12 cellular contexts compared by ENCODE assay signal in the genomic region with DNA sequence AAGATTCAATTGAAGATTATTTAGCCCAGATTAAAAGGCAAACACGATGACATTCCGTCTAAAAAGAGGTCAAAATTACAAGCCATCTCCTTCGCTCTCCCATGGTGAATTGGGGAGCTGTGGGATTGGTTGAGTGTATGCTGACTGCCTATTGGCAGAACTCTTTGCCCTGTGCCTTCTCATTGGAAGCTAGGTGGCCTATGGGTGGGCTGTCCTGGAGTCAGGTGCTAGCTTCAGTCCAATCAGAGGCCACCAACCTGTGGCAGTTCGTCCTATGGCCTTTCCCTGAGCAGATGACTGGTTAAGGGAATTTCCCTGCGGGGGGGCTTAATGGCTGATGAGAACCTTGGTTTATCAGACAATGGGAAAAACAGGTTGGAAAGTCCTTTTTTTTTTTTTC. TPM values are rescaled to one million over a fixed set of nuclear protein-coding genes. Genes with fewer than 3 reads are reported as not detected.
DNase-seq lines count a peak whose midpoint lies in the region; ATAC-seq and TF ChIP-seq lines count a peak whose summit lies in the region.
"Had no signal": no experiment of that assay in that cellular context is flagged by ENCODE, and none has a peak within 500 bp of the region (broad histone marks: within the 10 kb centered on the region; RNA-seq: fewer than 3 reads in every experiment).

No MANE protein-coding gene starts in this region.

- no peak for TF ChIP-seq CTCF in HCT116 (IDR thresholded peaks at IDR 0.05 in 2 of 3, conservative IDR thresholded peaks at IDR 0.05 in 1 of 3; ENCODE audit: borderline replicate concordance in 1 of 3, insufficient read depth in 1 of 3, low read depth in 2 of 3, low read length in 2 of 3)

- no peaks in the 10 kb centered on the region for H3K27me3 Mint-ChIP-seq in activated CD4-positive, alpha-beta memory T cell treated with anti-CD3 and anti-CD28 coated beads for 36 hours
- peaks cover 15% of the 10 kb centered on the region for H3K27me3 Mint-ChIP-seq in activated CD4-positive, alpha-beta memory T cell treated with anti-CD3 and anti-CD28 coated beads, Interleukin-2, amount 10 ng/mL, durations not matched to agents 7 days and 5 days

- H2AFZ ChIP-seq in HCT116 (ENCODE audit: low read depth, low read length, poor library complexity, severe bottlenecking) = peak overlapping the region; percentile 38

- ATAC-seq in HCT116 (0 out of 2 replicates have a peak, but pooled peaks have one; percentile 18), GM21515 (IDR thresholded peaks at IDR 0.05; ENCODE audit: unreplicated experiment) (no peak), GM19395 (IDR thresholded peaks at IDR 0.05; ENCODE audit: unreplicated experiment) (no peak)

- TF ChIP-seq RAD21 in HCT116 (IDR thresholded peaks at IDR 0.05; ENCODE audit: low read depth) = no peak

- no peaks in the 10 kb centered on the region for H3K9me3 Mint-ChIP-seq in activated CD4-positive, alpha-beta memory T cell treated with anti-CD3 and anti-CD28 coated beads for 36 hours
- H3K9me3 Mint-ChIP-seq in activated CD4-positive, alpha-beta memory T cell treated with anti-CD3 and anti-CD28 coated beads, Interleukin-2, amount 10 ng/mL, durations not matched to agents 7 days and 5 days = no peaks in the 10 kb centered on the region

- intact Hi-C loops in activated CD4-positive, alpha-beta memory T cell treated with anti-CD3 and anti-CD28 coated beads for 36 hours (cut with micrococcal nuclease) = no loop called here
- intact Hi-C loops in HCT116 (cut with micrococcal nuclease) = no loop called here

- H3K79me2 ChIP-seq in HCT116 (ENCODE audit: insufficient read depth, low read length) = peaks cover 15% of the 10 kb centered on the region

- no peaks in the 10 kb centered on the region for H3K36me3 ChIP-seq in HCT116 (ENCODE audit: control insufficient read depth in 1 of 2, insufficient read depth in 2 of 2, low read length in 2 of 2)

- H3K4me1 Mint-ChIP-seq in activated CD4-positive, alpha-beta memory T cell treated with anti-CD3 and anti-CD28 coated beads for 36 hours (ENCODE audit: low read depth) = peaks cover 10% of the 10 kb centered on the region
- H3K4me1 Mint-ChIP-seq in activated CD4-positive, alpha-beta memory T cell treated with anti-CD3 and anti-CD28 coated beads, Interleukin-2, amount 10 ng/mL, durations not matched to agents 7 days and 5 days = peaks cover 12% of the 10 kb centered on the region
- H3K4me1 Mint-ChIP-seq: brain had no signal

- BruUV-seq in HCT116 (replicated peaks; lab: Mats Ljungman, UMichigan) = no TSS peak

- H3K4me2 ChIP-seq in HCT116 (ENCODE audit: low read length) = no peak overlapping the region

- no peak overlapping the region for H3K9ac ChIP-seq in HCT116 (ENCODE audit: low read length)

- TF ChIP-seq POLR2A in HCT116 (IDR thresholded peaks at IDR 0.05; ENCODE audit: borderline replicate concordance, extremely low read depth, insufficient read depth, insufficient read length) = no peak

- H3K27ac ChIP-seq in HCT116 (ENCODE audit: low read depth, low read length) = no peak overlapping the region

- no peak overlapping the region for H3K4me3 Mint-ChIP-seq in activated CD4-positive, alpha-beta memory T cell treated with anti-CD3 and anti-CD28 coated beads for 36 hours
- H3K4me3 Mint-ChIP-seq in activated CD4-positive, alpha-beta memory T cell treated with anti-CD3 and anti-CD28 coated beads, Interleukin-2, amount 10 ng/mL, durations not matched to agents 7 days and 5 days = no peak overlapping the region

- H3K4me3 ChIP-seq in HCT116 (replicated peaks in 1 of 2; ENCODE audit: low read depth in 1 of 2, low read length in 2 of 2) = no peak overlapping the region

- H3K27ac Mint-ChIP-seq in activated CD4-positive, alpha-beta memory T cell treated with anti-CD3 and anti-CD28 coated beads for 36 hours = no peak overlapping the region
- H3K27ac Mint-ChIP-seq in activated CD4-positive, alpha-beta memory T cell treated with anti-CD3 and anti-CD28 coated beads, Interleukin-2, amount 10 ng/mL, durations not matched to agents 7 days and 5 days = no peak overlapping the region

- H3K9me2 ChIP-seq in HCT116 (ENCODE audit: insufficient read depth) = no peaks in the 10 kb centered on the region

- RAD21 ChIA-PET in HCT116 (lab: Charles Lee; ENCODE audit: low non-redundant PET in 1 of 2, low total read pairs in 2 of 2, uncharacterized antibody in 2 of 2, unreplicated experiment in 2 of 2) = no interaction called here

- H3K4me1 ChIP-seq in HCT116 (ENCODE audit: control insufficient read depth in 1 of 2, insufficient read depth in 2 of 2, low read length in 2 of 2) = peaks cover 4 to 12% of the 10 kb centered on the region in 2 experiments; a peak in 2 of 4 replicates

- CTCF ChIA-PET in activated CD4-positive, alpha-beta memory T cell treated with anti-CD3 and anti-CD28 coated beads for 36 hours (lab: Charles Lee) = interaction anchor here (0.7 kb wide), 1 partner anchor 227 kb away, joined by 3 read pairs; no protein-coding TSS in a partner anchor
- CTCF ChIA-PET in activated CD4-positive, alpha-beta memory T cell treated with anti-CD3 and anti-CD28 coated beads, Interleukin-2, amount 10 ng/mL, durations not matched to agents 7 days and 5 days (lab: Charles Lee) = no interaction called here
- CTCF ChIA-PET in HCT116 (lab: Charles Lee) = interaction anchor here (0.7 kb wide), 1 partner anchor 126 kb away, joined by 3 read pairs; no protein-coding TSS in a partner anchor

- peak; percentile 21 for DNase-seq in activated CD4-positive, alpha-beta memory T cell treated with anti-CD3 and anti-CD28 coated beads for 36 hours
- DNase-seq in activated CD4-positive, alpha-beta memory T cell treated with anti-CD3 and anti-CD28 coated beads, Interleukin-2, amount 10 ng/mL, durations not matched to agents 7 days and 5 days = no peak
- DNase-seq in HCT116 (ENCODE audit: low read depth, low spot score) (peak; percentile 10), SW480 (ENCODE audit: low spot score) (peak; percentile 19), lung microvascular endothelial cell (ENCODE audit: low read depth in 2 of 2) (peak; percentile 7 to 23), kidney glomerular epithelial cell (lab: John Stamatoyannopoulos, UW) (no peak)
- DNase-seq: activated effector memory CD4-positive, alpha-beta T cell treated with anti-CD3 and anti-CD28 coated beads, Interleukin-2, amount 50 U/mL, for 16 hours; NCI-H2029 treated with DMSO at 0.1 percent for 48 hours; stimulated activated naive CD4-positive, alpha-beta T cell treated with Interleukin-2 at 50 U/mL for 16 hours had no signal

- H3K36me3 Mint-ChIP-seq in activated CD4-positive, alpha-beta memory T cell treated with anti-CD3 and anti-CD28 coated beads for 36 hours = no peaks in the 10 kb centered on the region
- H3K36me3 Mint-ChIP-seq in activated CD4-positive, alpha-beta memory T cell treated with anti-CD3 and anti-CD28 coated beads, Interleukin-2, amount 10 ng/mL, durations not matched to agents 7 days and 5 days (ENCODE audit: low read depth) = peaks cover 4% of the 10 kb centered on the region
- H3K36me3 Mint-ChIP-seq: brain had no signal

- no peaks in the 10 kb centered on the region for H4K20me1 ChIP-seq in HCT116 (ENCODE audit: insufficient read depth)

- no peaks in the 10 kb centered on the region for H3K27me3 ChIP-seq in HCT116 (ENCODE audit: insufficient read depth, low read length)

- POLR2A ChIA-PET in activated CD4-positive, alpha-beta memory T cell treated with anti-CD3 and anti-CD28 coated beads for 36 hours (lab: Charles Lee) = interaction anchor here (0.6 kb wide), 1 partner anchor 526 kb away, joined by 4 read pairs; no protein-coding TSS in a partner anchor
- POLR2A ChIA-PET in activated CD4-positive, alpha-beta memory T cell treated with anti-CD3 and anti-CD28 coated beads, Interleukin-2, amount 10 ng/mL, durations not matched to agents 7 days and 5 days (lab: Charles Lee) = no interaction called here
- POLR2A ChIA-PET in HCT116 (lab: Charles Lee) = no interaction called here

- H3K9me3 ChIP-seq in HCT116 (ENCODE audit: control insufficient read depth in 1 of 2, insufficient read depth in 1 of 2, low read depth in 1 of 2, low read length in 2 of 2) = no peaks in the 10 kb centered on the region

TF ChIP-seq in HCT116, 20 proteins besides CTCF, POLR2A, EP300 and RAD21:
- TF ChIP-seq ZNF274 (IDR thresholded peaks at IDR 0.05; ENCODE audit: low read depth, low read length) (no peak), CEBPB (IDR thresholded peaks at IDR 0.05; ENCODE audit: low read depth) (no peak), YY1 (IDR thresholded peaks at IDR 0.05; ENCODE audit: extremely low read depth, insufficient replicate concordance, low read depth, low read length) (no peak), ZFX (IDR thresholded peaks at IDR 0.05) (no peak), EGR1 (IDR thresholded peaks at IDR 0.05; ENCODE audit: low read depth) (no peak)

RNA-seq across cellular contexts. Expression of a gene that starts 3.2 kb away (rescaled TPM):
- total RNA-seq in activated CD4-positive, alpha-beta memory T cell treated with anti-CD3 and anti-CD28 coated beads for 36 hours = 10 to 100 TPM; 22.7 to 25.3 TPM
- total RNA-seq in activated CD4-positive, alpha-beta memory T cell treated with anti-CD3 and anti-CD28 coated beads, Interleukin-2, amount 10 ng/mL, durations not matched to agents 7 days and 5 days = 10 to 100 TPM; 33.1 to 35.3 TPM
- total RNA-seq in HCT116 (2021; ENCODE audit: unreplicated experiment) = 27.0 TPM
- 20.6 TPM in 2 replicates for polyA plus RNA-seq in HCT116 (2012)
- total RNA-seq in lung microvascular endothelial cell = 16.8 and 28.4 TPM in 2 replicates

RNA-seq across cellular contexts. Expression of a gene that starts 41.7 kb away (rescaled TPM):
- total RNA-seq in activated CD4-positive, alpha-beta memory T cell treated with anti-CD3 and anti-CD28 coated beads for 36 hours = 10 to 100 TPM; 55.5 to 56.8 TPM
- 10 to 100 TPM; 76.5 to 81.0 TPM for total RNA-seq in activated CD4-positive, alpha-beta memory T cell treated with anti-CD3 and anti-CD28 coated beads, Interleukin-2, amount 10 ng/mL, durations not matched to agents 7 days and 5 days
- total RNA-seq in HCT116 (2021; ENCODE audit: unreplicated experiment) (68.6 TPM), lung microvascular endothelial cell (18.1 and 23.0 TPM in 2 replicates)
- polyA plus RNA-seq in HCT116 (2012) = 61.7 and 63.2 TPM in 2 replicates

Comparison
In these comparisons a context has a peak if more than half of its experiments do, and no peak if none do; other contexts are left out.
1. DNase-seq: peak in activated CD4-positive, alpha-beta memory T cell treated with anti-CD3 and anti-CD28 coated beads for 36 hours (single experiment), HCT116 (single experiment), SW480 (single experiment) and lung microvascular endothelial cell (2 of 2); none in activated CD4-positive, alpha-beta memory T cell treated with anti-CD3 and anti-CD28 coated beads, Interleukin-2, amount 10 ng/mL, durations not matched to agents 7 days and 5 days (single experiment) and kidney glomerular epithelial cell (single experiment).